In genomic region chr10:133159950-133160812, GRCh38 we compare ENCODE assay signal across 8 cellular contexts. TPM values are rescaled to one million over a fixed set of nuclear protein-coding genes. Genes with fewer than 3 reads are reported as not detected.
DNase-seq lines count a peak whose midpoint lies in the region; ATAC-seq and TF ChIP-seq lines count a peak whose summit lies in the region.

TSS of gene KNDC1 (plus strand) at chr10:133160219. CDS start at chr10:133160468, 249 bp downstream.

- peaks cover 0 to 3% (median 0%) of the 10 kb centered on the region in 4 donors for H3K4me1 Mint-ChIP-seq in CD4-positive, CD25-positive, alpha-beta regulatory T cell
- H3K4me1 Mint-ChIP-seq in type B pancreatic cell (ENCODE audit: unreplicated experiment) = no peaks in the 10 kb centered on the region

- H3K27me3 Mint-ChIP-seq in CD4-positive, CD25-positive, alpha-beta regulatory T cell = no peaks in the 10 kb centered on the region
- H3K27me3 Mint-ChIP-seq in type B pancreatic cell = peaks cover 24% of the 10 kb centered on the region

- H3K9me3 ChIP-seq in CD4-positive, CD25-positive, alpha-beta regulatory T cell (ENCODE audit: control insufficient read depth in 2 of 2, low read length in 2 of 2) = no peaks in the 10 kb centered on the region
- H3K9me3 ChIP-seq in lower lobe of right lung = no peaks in the 10 kb centered on the region

- no peaks in the 10 kb centered on the region for H3K27me3 ChIP-seq in CD4-positive, CD25-positive, alpha-beta regulatory T cell (ENCODE audit: control insufficient read depth, insufficient read depth, low read length)
- H3K27me3 ChIP-seq in lower lobe of right lung (ENCODE audit: low read depth) = peaks cover 56% of the 10 kb centered on the region

- peaks cover 5% of the 10 kb centered on the region for H3K4me1 ChIP-seq in CD4-positive, CD25-positive, alpha-beta regulatory T cell (ENCODE audit: control insufficient read depth, insufficient read depth, low read length, poor library complexity, severe bottlenecking)
- H3K4me1 ChIP-seq in lower lobe of right lung = peaks cover 11% of the 10 kb centered on the region

- no peak within 1 kb of the TSS for H3K27ac Mint-ChIP-seq in CD4-positive, CD25-positive, alpha-beta regulatory T cell
- no peak within 1 kb of the TSS for H3K27ac Mint-ChIP-seq in type B pancreatic cell

- no peaks in the 10 kb centered on the region for H3K36me3 ChIP-seq in CD4-positive, CD25-positive, alpha-beta regulatory T cell (ENCODE audit: control insufficient read depth, insufficient read depth, low read length)
- no peaks in the 10 kb centered on the region for H3K36me3 ChIP-seq in lower lobe of right lung

- H3K27ac ChIP-seq in CD4-positive, CD25-positive, alpha-beta regulatory T cell (ENCODE audit: insufficient read depth, low read length, poor library complexity, severe bottlenecking) = no peak within 1 kb of the TSS
- H3K27ac ChIP-seq in coronary artery = no peak within 1 kb of the TSS
- H3K27ac ChIP-seq in lower lobe of right lung = peak within 1 kb of the TSS; percentile 36

- no peak for TF ChIP-seq RAD21 in Ishikawa (IDR thresholded peaks at IDR 0.05; ENCODE audit: low read depth)

- no peaks in the 10 kb centered on the region for H3K36me3 Mint-ChIP-seq in CD4-positive, CD25-positive, alpha-beta regulatory T cell
- H3K36me3 Mint-ChIP-seq in type B pancreatic cell = no peaks in the 10 kb centered on the region

- DNase-seq in CD4-positive, CD25-positive, alpha-beta regulatory T cell = peak in 1 of 3 donors; percentile 40
- DNase-seq in coronary artery (ENCODE audit: low spot score) (no peak), lower lobe of right lung (peak; percentile 49), type B pancreatic cell (ENCODE audit: extremely low spot score, unreplicated experiment) (peak; percentile 70), activated gamma-delta T cell (lab: John Stamatoyannopoulos, UW) (no peak)

- intact Hi-C loops in lower lobe of right lung (cut with DNase I) = no loop called here

- peak in 1 of 2 donors; percentile 43 for ATAC-seq in CD4-positive, CD25-positive, alpha-beta regulatory T cell (ENCODE audit: low read depth in 2 of 2)
- ATAC-seq in lower lobe of right lung (peak; percentile 39 to 56), GM21717 (IDR thresholded peaks at IDR 0.05; ENCODE audit: unreplicated experiment) (no peak), GM21529 (IDR thresholded peaks at IDR 0.05; ENCODE audit: unreplicated experiment) (no peak)

- no peak within 1 kb of the TSS for H3K4me3 ChIP-seq in CD4-positive, CD25-positive, alpha-beta regulatory T cell (ENCODE audit: low read depth, low read length)
- H3K4me3 ChIP-seq in coronary artery = peak within 1 kb of the TSS; percentile 74
- peak within 1 kb of the TSS; percentile 51 for H3K4me3 ChIP-seq in lower lobe of right lung

- H3K9me3 Mint-ChIP-seq in CD4-positive, CD25-positive, alpha-beta regulatory T cell = no peaks in the 10 kb centered on the region
- H3K9me3 Mint-ChIP-seq in type B pancreatic cell = no peaks in the 10 kb centered on the region

- peak within 1 kb of the TSS in 3 of 4 donors; percentile 7 to 59 (median 33) for H3K4me3 Mint-ChIP-seq in CD4-positive, CD25-positive, alpha-beta regulatory T cell
- H3K4me3 Mint-ChIP-seq in type B pancreatic cell = peak within 1 kb of the TSS; percentile 69

- TF ChIP-seq CTCF in coronary artery (IDR thresholded peaks at IDR 0.05) (no peak), lower lobe of right lung (IDR thresholded peaks at IDR 0.05) (no peak), type B pancreatic cell (conservative IDR thresholded peaks at IDR 0.05) (no peak)

- TF ChIP-seq EP300 in Ishikawa (IDR thresholded peaks at IDR 0.05; ENCODE audit: borderline replicate concordance) = no peak

TF ChIP-seq in Ishikawa, 13 proteins besides CTCF, POLR2A, EP300 and RAD21:
- TF ChIP-seq TEAD4 (IDR thresholded peaks at IDR 0.05) = no peak
- TF ChIP-seq NFIC (IDR thresholded peaks at IDR 0.05) = no peak
- TF ChIP-seq CREB1 (IDR thresholded peaks at IDR 0.05; ENCODE audit: low read depth) = no peak
- TF ChIP-seq TCF12 (IDR thresholded peaks at IDR 0.05; ENCODE audit: low read depth) = no peak
- no peak for TF ChIP-seq YY1 (IDR thresholded peaks at IDR 0.05; ENCODE audit: low read depth)
- TF ChIP-seq, protein P1, sequence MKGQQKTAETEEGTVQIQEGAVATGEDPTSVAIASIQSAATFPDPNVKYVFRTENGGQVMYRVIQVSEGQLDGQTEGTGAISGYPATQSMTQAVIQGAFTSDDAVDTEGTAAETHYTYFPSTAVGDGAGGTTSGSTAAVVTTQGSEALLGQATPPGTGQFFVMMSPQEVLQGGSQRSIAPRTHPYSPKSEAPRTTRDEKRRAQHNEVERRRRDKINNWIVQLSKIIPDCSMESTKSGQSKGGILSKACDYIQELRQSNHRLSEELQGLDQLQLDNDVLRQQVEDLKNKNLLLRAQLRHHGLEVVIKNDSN (IDR thresholded peaks at IDR 0.05) = no peak
- no peak for TF ChIP-seq FOXM1 (IDR thresholded peaks at IDR 0.05; ENCODE audit: borderline replicate concordance, low read depth)
- TF ChIP-seq MAX (IDR thresholded peaks at IDR 0.05) = no peak
- TF ChIP-seq ZBTB7A (IDR thresholded peaks at IDR 0.05; ENCODE audit: low read depth) = peak; percentile 71
- TF ChIP-seq EGR1 (IDR thresholded peaks at IDR 0.05) = 0 out of 2 replicates have a peak, but pooled peaks have one; percentile 30
- no peak for TF ChIP-seq REST (IDR thresholded peaks at IDR 0.05; ENCODE audit: low read depth)
- TF ChIP-seq TAF1 (IDR thresholded peaks at IDR 0.05; ENCODE audit: low read depth) = no peak

RNA-seq across cellular contexts. Expression of gene KNDC1, which starts in this region (rescaled TPM):
- 1.1 TPM for total RNA-seq in CD4-positive, CD25-positive, alpha-beta regulatory T cell
- polyA plus RNA-seq in CD4-positive, CD25-positive, alpha-beta regulatory T cell = not detected
- 10.3 TPM for total RNA-seq in lower lobe of right lung
- total RNA-seq in type B pancreatic cell (ENCODE audit: low replicate concordance) = 2.7 and 6.4 TPM in 2 replicates

Comparison
In these comparisons a context has a peak if more than half of its experiments do, and no peak if none do; other contexts are left out.
1. ATAC-seq: peak in lower lobe of right lung (2 of 2); none in GM21717 (single experiment) and GM21529 (single experiment).
2. DNase-seq: peak in lower lobe of right lung (single experiment) and type B pancreatic cell (single experiment); none in coronary artery (single experiment) and activated gamma-delta T cell (single experiment).